Comparison of ENCODE assay signal across 19 cellular contexts in genomic region chrX:123738378-123738955, GRCh38. TPM values are rescaled to one million over a fixed set of nuclear protein-coding genes. Genes with fewer than 3 reads are reported as not detected.
DNase-seq lines count a peak whose midpoint lies in the region; ATAC-seq and TF ChIP-seq lines count a peak whose summit lies in the region.
"Had no signal": no experiment of that assay in that cellular context is flagged by ENCODE, and none has a peak within 500 bp of the region (broad histone marks: within the 10 kb centered on the region; RNA-seq: fewer than 3 reads in every experiment).

No MANE protein-coding gene starts in this region.

- no peak for ATAC-seq in HG03175 (IDR thresholded peaks at IDR 0.05; ENCODE audit: unreplicated experiment)

- H3K9me3 ChIP-seq in osteoblast (ENCODE audit: low read depth, low read length) = no peaks in the 10 kb centered on the region
- no peaks in the 10 kb centered on the region for H3K9me3 ChIP-seq in uterus
- H3K9me3 ChIP-seq: BE2C, SJSA1 had no signal

- DNase-seq in ELR (ENCODE audit: low read depth) (peak; percentile 13), HT1080 (ENCODE audit: low read depth) (peak; percentile 29), astrocyte of the cerebellum (ENCODE audit: low read depth) (no peak), osteoblast (ENCODE audit: insufficient read length, low spot score, missing footprints) (peak; percentile 27), uterus (no peak), hepatic stellate cell (ENCODE audit: low spot score) (no peak)
- DNase-seq: BE2C; Calu3; CD4-positive, alpha-beta T cell; DND-41; GF-D8; HFFc6; NCI-H1417 treated with DMSO at 0.1 percent for 48 hours; NCI-H1930; NCI-H2171; NCI-H446; NCI-H69 had no signal

- no peaks in the 10 kb centered on the region for H3K79me2 ChIP-seq in osteoblast (ENCODE audit: insufficient read depth, low read length)

- no peak overlapping the region for H2AFZ ChIP-seq in osteoblast (ENCODE audit: low read length)

- no peaks in the 10 kb centered on the region for H4K20me1 ChIP-seq in osteoblast (ENCODE audit: insufficient read depth, low read length)

- TF ChIP-seq CTCF in astrocyte of the cerebellum (IDR thresholded peaks at IDR 0.05; ENCODE audit: low read depth, low read length, missing control alignments) (peak; percentile 8), osteoblast (IDR thresholded peaks at IDR 0.05; ENCODE audit: extremely low read depth, low read depth, low read length) (peak; percentile 5), uterus (IDR thresholded peaks at IDR 0.05) (no peak)

- intact Hi-C loops in uterus (cut with DNase I; ENCODE audit: low total_unique reads) = no loop called here

- H3K4me2 ChIP-seq in osteoblast (ENCODE audit: insufficient read depth, low read length) = no peak overlapping the region

- no peaks in the 10 kb centered on the region for H3K27me3 ChIP-seq in osteoblast (ENCODE audit: insufficient read depth, low read length)
- no peaks in the 10 kb centered on the region for H3K27me3 ChIP-seq in uterus
- H3K27me3 ChIP-seq: BE2C, SJSA1 had no signal

- no peaks in the 10 kb centered on the region for H3K36me3 ChIP-seq in osteoblast (ENCODE audit: insufficient read depth, low read length)
- H3K36me3 ChIP-seq in uterus = no peaks in the 10 kb centered on the region
- H3K36me3 ChIP-seq: BE2C, SJSA1 had no signal

- no peak for TF ChIP-seq POLR2A in uterus (IDR thresholded peaks at IDR 0.05)

- H3K4me1 ChIP-seq in osteoblast (ENCODE audit: insufficient read depth, low read length) (peaks cover 5% of the 10 kb centered on the region), uterus (no peaks in the 10 kb centered on the region)
- H3K4me1 ChIP-seq: BE2C, SJSA1 had no signal

- in situ Hi-C loops in astrocyte of the cerebellum (cut with HindIII; ENCODE audit: low sequenced_read_pairs) = no loop called here

- no peak overlapping the region for H3K4me3 ChIP-seq in astrocyte of the cerebellum (ENCODE audit: low read depth, low read length)
- no peak overlapping the region for H3K4me3 ChIP-seq in osteoblast (ENCODE audit: insufficient read depth, low read length)
- H3K4me3 ChIP-seq in uterus = no peak overlapping the region
- H3K4me3 ChIP-seq: SJSA1 had no signal

- H3K27ac ChIP-seq in osteoblast (ENCODE audit: low read depth, low read length) (no peak overlapping the region), uterus (no peak overlapping the region)
- H3K27ac ChIP-seq: SJSA1 had no signal

RNA-seq across cellular contexts. Expression of gene THOC2, which starts 5.6 kb away (rescaled TPM):
- 34.9 and 35.9 TPM in 2 replicates for total RNA-seq in HT1080 (2014; rRNA removed; shearing (Covaris generic))
- 37.6 and 39.8 TPM in 2 replicates for polyA plus RNA-seq in HT1080 (2015; cell fraction: cytosol; rRNA removed)
- polyA plus RNA-seq in HT1080 (2015; cell fraction: nucleus; rRNA removed) = 256 and 269 TPM in 2 replicates
- total RNA-seq in osteoblast (71.7 and 79.3 TPM in 2 replicates), uterus (100 to 1,000 TPM in 2 of 4 donors, 10 to 100 TPM in 2; 54.3 to 180 (median 80.1) TPM)

Comparison
In these comparisons a context has a peak if more than half of its experiments do, and no peak if none do; other contexts are left out.
1. DNase-seq: peak in ELR (single experiment), HT1080 (single experiment) and osteoblast (single experiment); none in astrocyte of the cerebellum (single experiment), uterus (0 of 2) and hepatic stellate cell (single experiment).
2. CTCF ChIP-seq: peak in astrocyte of the cerebellum (single experiment) and osteoblast (single experiment); none in uterus (0 of 4).